In genomic region chr5:138026793-138027192, GRCh38 we compare ENCODE assay signal across 19 cellular contexts. TPM values are rescaled to one million over a fixed set of nuclear protein-coding genes. Genes with fewer than 3 reads are reported as not detected.
"Had no signal": no experiment of that assay in that cellular context is flagged by ENCODE, and none has a peak within 500 bp of the region (broad histone marks: within the 10 kb centered on the region; RNA-seq: fewer than 3 reads in every experiment).

No MANE protein-coding gene starts in this region.

RNA-seq across cellular contexts. Expression of gene WNT8A, which starts 57.0 kb away (rescaled TPM):
- total RNA-seq: activated B cell treated with CpG ODN at 0.5 μM for 24 hours; activated CD4-positive, alpha-beta memory T cell treated with anti-CD3 and anti-CD28 coated beads for 36 hours; activated CD4-positive, alpha-beta T cell treated with anti-CD3 and anti-CD28 coated beads, Interleukin-2, amount 10 ng/mL, durations not matched to agents 24 days and 14 days; activated CD8-positive, alpha-beta memory T cell treated with anti-CD3 and anti-CD28 coated beads for 36 hours; activated CD8-positive, alpha-beta T cell treated with anti-CD3 and anti-CD28 coated beads for 36 hours; activated naive CD4-positive, alpha-beta T cell treated with anti-CD3 and anti-CD28 coated beads for 36 hours; activated naive CD4-positive, alpha-beta T cell treated with anti-CD3 and anti-CD28 coated beads, Interleukin-2, amount 50 U/mL, for 72 hours; activated naive CD8-positive, alpha-beta T cell treated with anti-CD3 and anti-CD28 coated beads for 36 hours; activated T-cell treated with anti-CD3 and anti-CD28 coated beads, Interleukin-2, amount 50 U/mL, for 4 hours; activated T-cell treated with anti-CD3 and anti-CD28 coated beads, Interleukin-2, amount 50 U/mL, for 72 hours; activated T-helper 1 cell treated with anti-CD3 and anti-CD28 coated beads, Interleukin-12 subunit alpha, Interleukin-12 subunit beta, Interleukin-2, Interleukin-4 antibody, amounts not matched to agents 30 ng/mL and 10 ng/mL and 1 ng/mL, durations not matched to agents 14 hours and 24 hours and 36 hours; activated T-helper 17 cell treated with anti-CD3 and anti-CD28 coated beads, Interleukin-2, amount 50 U/mL, for 72 hours; adrenal gland; aorta; astrocyte; body of pancreas; breast epithelium; cardiac septum; cerebellum had no signal
- polyA plus RNA-seq: adrenal gland, aorta had no signal
